8 cellular contexts compared by ENCODE assay signal in genomic region chr14:37985826-37986470, GRCh38.
DNase-seq lines count a peak whose midpoint lies in the region; ATAC-seq and TF ChIP-seq lines count a peak whose summit lies in the region.

No MANE protein-coding gene starts in this region.

- no peaks in the 10 kb centered on the region for H3K9me3 ChIP-seq in BE2C

- DNase-seq in BE2C (peak; percentile 61), NCI-H526 treated with DMSO at 0.1 percent for 48 hours (lab: John Stamatoyannopoulos, UW) (peak; percentile 41), activated T-cell treated with anti-CD3 and anti-CD28 coated beads for 1 hour (ENCODE audit: low read depth) (peak; percentile 31), fibroblast of villous mesenchyme (ENCODE audit: low read depth) (peak; percentile 69), pulmonary artery endothelial cell (ENCODE audit: low read depth, low spot score) (peak; percentile 4), NCI-H2107 (lab: John Stamatoyannopoulos, UW) (no peak)

- ATAC-seq in GM19023 (IDR thresholded peaks at IDR 0.05; ENCODE audit: unreplicated experiment) (peak; percentile 50), GM19467 (IDR thresholded peaks at IDR 0.05; ENCODE audit: unreplicated experiment) (no peak)

- H3K4me1 ChIP-seq in BE2C, result no peaks in the 10 kb centered on the region; the same call in 1 of the 2 replicates

- TF ChIP-seq CTCF in BE2C (IDR thresholded peaks at IDR 0.05; ENCODE audit: low read depth, low read length), result peak; percentile 95
- TF ChIP-seq CTCF in fibroblast of villous mesenchyme (IDR thresholded peaks at IDR 0.05; ENCODE audit: insufficient read depth, low read depth, low read length), result peak; percentile 85

- H3K4me3 ChIP-seq in BE2C (ENCODE audit: low read depth, low read length) (no peak overlapping the region), fibroblast of villous mesenchyme (ENCODE audit: low read depth, low read length) (no peak overlapping the region)

- H3K36me3 ChIP-seq in BE2C, result no peaks in the 10 kb centered on the region

- H3K27me3 ChIP-seq in BE2C, result no peaks in the 10 kb centered on the region
